In genomic region chr16:14016362-14016761, GRCh38 we compare ENCODE assay signal across 7 cellular contexts. TPM values are rescaled to one million over a fixed set of nuclear protein-coding genes. Genes with fewer than 3 reads are reported as not detected.
DNase-seq lines count a peak whose midpoint lies in the region; ATAC-seq and TF ChIP-seq lines count a peak whose summit lies in the region.
"Not testable (repeated sequence)": the region's sequence is repeated elsewhere in the genome, so short reads cannot be mapped to it uniquely, and the experiment has no call there.

No MANE protein-coding gene starts in this region.

- H3K4me3 Mint-ChIP-seq in HFFc6: peak overlapping the region; percentile 63

- H3K9me3 ChIP-seq in body of pancreas; gastroesophageal sphincter; lung (ENCODE audit: control insufficient read depth in 2 of 2, insufficient read depth in 1 of 2, low read length in 1 of 2); suprapubic skin; uterus: not testable (repeated sequence)

- 90% methylated on average over 11 to 15 of the region's 15 CpGs for WGBS in body of pancreas, 2 donors
- 20 to 83% methylated on average over 1 to 13 of the region's 15 CpGs for WGBS in gastroesophageal sphincter (ENCODE audit: low coverage in 1 of 2), 2 donors
- 91 to 94% methylated on average over 15 of the region's 15 CpGs for WGBS in lung, 2 donors
- 91% methylated on average over 15 of the region's 15 CpGs for WGBS in suprapubic skin

- H3K27ac ChIP-seq in body of pancreas (peak overlapping the region in 3 of 4 donors; percentile 60 to 81 (median 81)), dorsolateral prefrontal cortex (peak overlapping the region in 46 of 59 donors; percentile 3 to 91 (median 71)), gastroesophageal sphincter (peak overlapping the region in 3 of 4 donors; percentile 56 to 80 (median 75)), lung (ENCODE audit: low read depth in 1 of 2, low read length in 1 of 2) (peak overlapping the region; percentile 14 to 57), suprapubic skin (peak overlapping the region; percentile 1), uterus (peak overlapping the region; percentile 57 to 65)

- H3K4me3 ChIP-seq in body of pancreas, dorsolateral prefrontal cortex, gastroesophageal sphincter, lung, suprapubic skin, uterus: not testable (repeated sequence)

- not testable (repeated sequence) for H3K9me3 Mint-ChIP-seq in HFFc6

- peaks cover 41% of the 10 kb centered on the region for H3K4me1 Mint-ChIP-seq in HFFc6 (ENCODE audit: low read depth)

- H3K36me3 ChIP-seq in body of pancreas (replicated peaks in 1 of 2; ENCODE audit: insufficient read depth in 1 of 2, low read depth in 2 of 2); gastroesophageal sphincter; lung (ENCODE audit: control insufficient read depth in 2 of 2, insufficient read depth in 2 of 2, low read length in 2 of 2); suprapubic skin; uterus: not testable (repeated sequence)

- not testable (repeated sequence) for H3K27me3 Mint-ChIP-seq in HFFc6 (ENCODE audit: insufficient read depth)

- TF ChIP-seq POLR2A in body of pancreas (IDR thresholded peaks at IDR 0.05); gastroesophageal sphincter (IDR thresholded peaks at IDR 0.05); suprapubic skin (IDR thresholded peaks at IDR 0.05); uterus (IDR thresholded peaks at IDR 0.05): not testable (repeated sequence)

- not testable (repeated sequence) for ATAC-seq in body of pancreas; gastroesophageal sphincter; lung (ENCODE audit: insufficient read depth, low FRiP score)

- intact Hi-C loops in body of pancreas (cut with DNase I); dorsolateral prefrontal cortex (cut with DNase I); uterus (cut with DNase I; ENCODE audit: low total_unique reads): not testable (repeated sequence)

- not testable (repeated sequence) for H3K36me3 Mint-ChIP-seq in HFFc6 (ENCODE audit: low read depth)

- not testable (repeated sequence) for DNase-seq in HFFc6; body of pancreas; dorsolateral prefrontal cortex; lung (ENCODE audit: low spot score); suprapubic skin (ENCODE audit: low spot score in 2 of 2); uterus

- H3K4me1 ChIP-seq in body of pancreas (peaks cover 51% of the 10 kb centered on the region), gastroesophageal sphincter (peaks cover 0 to 41% (median 7%) of the 10 kb centered on the region in 3 donors), suprapubic skin (peaks cover 44% of the 10 kb centered on the region)
- not testable (repeated sequence) for H3K4me1 ChIP-seq in lung (ENCODE audit: control insufficient read depth in 2 of 2, insufficient read depth in 2 of 2, low read length in 2 of 2); uterus

- not testable (repeated sequence) for TF ChIP-seq CTCF in HFFc6 (IDR thresholded peaks at IDR 0.05); body of pancreas (IDR thresholded peaks at IDR 0.05); dorsolateral prefrontal cortex (IDR thresholded peaks at IDR 0.05 in 54 of 56, conservative IDR thresholded peaks at IDR 0.05 in 2 of 56; ENCODE audit: low read depth in 1 of 56, partially characterized antibody in 56 of 56); gastroesophageal sphincter (IDR thresholded peaks at IDR 0.05); lung (IDR thresholded peaks at IDR 0.05; ENCODE audit: control extremely low read depth, extremely low read depth); suprapubic skin (IDR thresholded peaks at IDR 0.05); uterus (IDR thresholded peaks at IDR 0.05)

- peak overlapping the region; percentile 16; the same call in 1 of the 2 replicates for H3K27ac Mint-ChIP-seq in HFFc6

- not testable (repeated sequence) for H3K27me3 ChIP-seq in body of pancreas; dorsolateral prefrontal cortex; gastroesophageal sphincter; lung (ENCODE audit: control insufficient read depth, insufficient read depth); suprapubic skin; uterus

- not testable (repeated sequence) for TF ChIP-seq EP300 in gastroesophageal sphincter (IDR thresholded peaks at IDR 0.05); suprapubic skin (IDR thresholded peaks at IDR 0.05)

RNA-seq across cellular contexts. Expression of gene MRTFB, which starts 54.8 kb away (rescaled TPM):
- 10 to 100 TPM; 10.3 to 16.9 (median 14.0) TPM for total RNA-seq in HFFc6 (2021; fragmentation: NEBNext Ultra II Directional; extraction: Animal tissue kit (Norgen Biotek cat#: 25700))
- total RNA-seq in body of pancreas (10 to 100 TPM; 39.2 to 46.8 TPM), dorsolateral prefrontal cortex (100 to 1,000 TPM in 119 of 120 experiments, 10 to 100 TPM in 1; 76.4 to 314 (median 223) TPM), gastroesophageal sphincter (10 to 100 TPM; 38.8 to 53.1 (median 41.1) TPM), lung (10 to 100 TPM; 45.5 to 50.9 TPM), suprapubic skin (100 to 1,000 TPM in 1 of 4 donors, 10 to 100 TPM in 3; 43.6 to 197 (median 65.5) TPM), uterus (100 to 1,000 TPM in 1 of 4 donors, 10 to 100 TPM in 3; 49.8 to 178 (median 75.1) TPM)
- polyA plus RNA-seq in lung: 10 to 100 TPM in 1 of 2 donors, 1 to 10 TPM in 1; 8.8 to 10.1 TPM

Comparison
In these comparisons a context has a peak if more than half of its experiments do, and no peak if none do; other contexts are left out.
1. H3K27ac ChIP-seq: peak in every context shown above with its lines; median percentile 81 in body of pancreas; 75 in gastroesophageal sphincter; 71 in dorsolateral prefrontal cortex; 61 in uterus; 36 in lung; 1 in suprapubic skin.